ENCODE assay signal across 19 cellular contexts in genomic region chr12:87981495-87981894, GRCh38. TPM values are rescaled to one million over a fixed set of nuclear protein-coding genes. Genes with fewer than 3 reads are reported as not detected.
DNase-seq lines count a peak whose midpoint lies in the region; ATAC-seq, FAIRE-seq and TF ChIP-seq lines count a peak whose summit lies in the region.
"Had no signal": no experiment of that assay in that cellular context is flagged by ENCODE, and none has a peak within 500 bp of the region (broad histone marks: within the 10 kb centered on the region; RNA-seq: fewer than 3 reads in every experiment).

No MANE protein-coding gene starts in this region.

- H3K36me3 ChIP-seq in naive thymus-derived CD4-positive, alpha-beta T cell (ENCODE audit: control insufficient read depth in 2 of 3, insufficient read depth in 3 of 3, low read length in 3 of 3) = no peaks in the 10 kb centered on the region

- no peaks in the 10 kb centered on the region for H3K4me1 Mint-ChIP-seq in naive thymus-derived CD4-positive, alpha-beta T cell

- peaks cover 0 to 23% (median 15%) of the 10 kb centered on the region in 5 donors for H3K27me3 Mint-ChIP-seq in naive thymus-derived CD4-positive, alpha-beta T cell

- no peak for DNase-seq in H54 (ENCODE audit: insufficient read length, low spot score)
- peak; percentile 88 for DNase-seq in amniotic epithelial cell (ENCODE audit: low read depth)
- peak; percentile 17 for DNase-seq in fibroblast of the aortic adventitia (ENCODE audit: low read depth)
- DNase-seq in skeletal muscle cell (ENCODE audit: low read depth) = peak; percentile 28
- no peak for DNase-seq in naive thymus-derived CD4-positive, alpha-beta T cell
- DNase-seq: AML-193, H9, NCI-H1092 treated with DMSO at 0.1 percent for 48 hours, NCI-H2081, NCI-H2171 treated with DMSO at 0.1 percent for 48 hours, NCI-H446 treated with DMSO at 0.1 percent for 48 hours, NCI-H69 had no signal

- FAIRE-seq in H54 (lab: Jason Lieb, UNC) = peak; percentile 6
- FAIRE-seq: D721Med, GM12891, K562 had no signal

- ATAC-seq in GM18505 (IDR thresholded peaks at IDR 0.05; ENCODE audit: unreplicated experiment) (no peak), GM18511 (IDR thresholded peaks at IDR 0.05; ENCODE audit: unreplicated experiment) (no peak)
- no peak for ATAC-seq in naive thymus-derived CD4-positive, alpha-beta T cell
- ATAC-seq: K562, Panc1 had no signal

- intact Hi-C loops in naive thymus-derived CD4-positive, alpha-beta T cell (cut with micrococcal nuclease) = no loop called here

- POLR2A ChIA-PET in naive thymus-derived CD4-positive, alpha-beta T cell (lab: Charles Lee) = no interaction called here

- H3K9me3 ChIP-seq in naive thymus-derived CD4-positive, alpha-beta T cell (ENCODE audit: control insufficient read depth in 2 of 3, low read length in 3 of 3) = no peaks in the 10 kb centered on the region

- H3K27ac ChIP-seq in naive thymus-derived CD4-positive, alpha-beta T cell (ENCODE audit: low read depth, low read length) = no peak overlapping the region
- H3K27ac ChIP-seq: C4-2B had no signal

- CTCF ChIA-PET in naive thymus-derived CD4-positive, alpha-beta T cell (lab: Charles Lee) = no interaction called here

- no peaks in the 10 kb centered on the region for H3K4me1 ChIP-seq in naive thymus-derived CD4-positive, alpha-beta T cell (ENCODE audit: control insufficient read depth in 2 of 2, insufficient read depth in 2 of 2, low read length in 2 of 2)

- H3K4me3 ChIP-seq in fibroblast of the aortic adventitia (ENCODE audit: low read depth, low read length) = no peak overlapping the region
- no peak overlapping the region for H3K4me3 ChIP-seq in skeletal muscle cell (ENCODE audit: low read depth, low read length)
- H3K4me3 ChIP-seq in naive thymus-derived CD4-positive, alpha-beta T cell (ENCODE audit: low read length) = no peak overlapping the region
- H3K4me3 ChIP-seq: K562 had no signal

- H3K36me3 Mint-ChIP-seq in naive thymus-derived CD4-positive, alpha-beta T cell = no peaks in the 10 kb centered on the region

- H3K4me3 Mint-ChIP-seq in naive thymus-derived CD4-positive, alpha-beta T cell = no peak overlapping the region
- H3K4me3 Mint-ChIP-seq: H9 had no signal

- TF ChIP-seq CTCF in fibroblast of the aortic adventitia (IDR thresholded peaks at IDR 0.05; ENCODE audit: insufficient read depth, low read length) = no peak

- no peak overlapping the region for H3K27ac Mint-ChIP-seq in naive thymus-derived CD4-positive, alpha-beta T cell
- H3K27ac Mint-ChIP-seq: H9 had no signal

- TF ChIP-seq POLR2A in H54 (IDR thresholded peaks at IDR 0.05; ENCODE audit: low read depth, low read length) (no peak), GM18505 (IDR thresholded peaks at IDR 0.05; ENCODE audit: borderline replicate concordance, extremely low read depth, insufficient read depth, insufficient read length) (no peak)

- peaks cover 0 to 2% (median 0%) of the 10 kb centered on the region in 11 donors for H3K9me3 Mint-ChIP-seq in naive thymus-derived CD4-positive, alpha-beta T cell

- no peaks in the 10 kb centered on the region for H3K27me3 ChIP-seq in naive thymus-derived CD4-positive, alpha-beta T cell (ENCODE audit: control insufficient read depth in 2 of 2, insufficient read depth in 2 of 2, low read length in 2 of 2)

RNA-seq across cellular contexts. Expression of gene C12orf50, which starts 47.7 kb away (rescaled TPM):
- not detected in 2 replicates for total RNA-seq in fibroblast of the aortic adventitia (ENCODE audit: low replicate concordance)
- under 1 TPM in 3 of 5 experiments, not detected in 2; 0.11 to 0.16 (median 0.12) TPM for total RNA-seq in naive thymus-derived CD4-positive, alpha-beta T cell
- polyA plus RNA-seq in naive thymus-derived CD4-positive, alpha-beta T cell = not detected

Comparison
In these comparisons a context has a peak if more than half of its experiments do, and no peak if none do; other contexts are left out.
1. DNase-seq: peak in amniotic epithelial cell (single experiment), fibroblast of the aortic adventitia (single experiment) and skeletal muscle cell (single experiment); none in H54 (single experiment) and naive thymus-derived CD4-positive, alpha-beta T cell (0 of 9).